ENCODE assay signal across 22 cellular contexts in the genomic region with DNA sequence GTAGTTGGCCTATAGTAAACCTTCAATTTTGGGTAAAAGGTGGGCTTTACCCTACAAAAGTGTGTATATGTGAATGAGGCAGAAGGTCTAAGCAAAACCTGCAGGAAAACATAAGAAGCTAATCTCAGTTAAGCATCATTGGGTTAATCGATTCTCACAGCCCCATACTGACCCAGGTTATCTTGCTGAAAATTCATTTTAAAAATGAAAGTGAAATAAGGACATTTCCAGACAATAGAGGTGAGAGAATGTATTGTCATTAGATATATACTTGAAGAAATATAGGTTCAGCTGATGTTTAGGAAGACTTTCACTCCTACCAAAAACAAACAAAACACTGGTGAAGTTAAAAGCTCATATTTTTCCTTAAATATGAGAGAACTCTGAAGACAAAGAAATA.
DNase-seq lines count a peak whose midpoint lies in the region; ATAC-seq lines count a peak whose summit lies in the region.
"Had no signal": no experiment of that assay in that cellular context is flagged by ENCODE, and none has a peak within 500 bp of the region (broad histone marks: within the 10 kb centered on the region; RNA-seq: fewer than 3 reads in every experiment).

No MANE protein-coding gene starts in this region.

- H3K27ac ChIP-seq in naive thymus-derived CD4-positive, alpha-beta T cell (ENCODE audit: low read depth, low read length) = no peak overlapping the region
- H3K27ac ChIP-seq: SK-N-MC had no signal

- H3K9me3 ChIP-seq in naive thymus-derived CD4-positive, alpha-beta T cell (ENCODE audit: control insufficient read depth in 2 of 3, low read length in 3 of 3) = no peaks in the 10 kb centered on the region

- CTCF ChIA-PET in activated CD4-positive, alpha-beta T cell treated with anti-CD3 and anti-CD28 coated beads for 36 hours (lab: Charles Lee) = interaction anchor here (0.8 kb wide), 1 partner anchor 23 kb away, joined by 3 read pairs; no protein-coding TSS in a partner anchor
- CTCF ChIA-PET in naive thymus-derived CD4-positive, alpha-beta T cell (lab: Charles Lee) = no interaction called here

- peaks cover 2% of the 10 kb centered on the region for H3K27me3 Mint-ChIP-seq in activated CD4-positive, alpha-beta T cell treated with anti-CD3 and anti-CD28 coated beads for 36 hours
- H3K27me3 Mint-ChIP-seq in stimulated activated naive CD8-positive, alpha-beta T cell treated with anti-CD3 and anti-CD28 coated beads, Interleukin-15, Interleukin-2, amounts not matched to agents 100 ng/mL and 50 ng/mL, for 24 hours = no peaks in the 10 kb centered on the region
- H3K27me3 Mint-ChIP-seq in T-helper 2 cell treated with Interferon-gamma antibody and Interleukin-4, amounts not matched to agents 5 μg/mL and 100 μg/mL, for 36 hours (ENCODE audit: low read depth) = peaks cover 16% of the 10 kb centered on the region
- peaks cover 0 to 22% (median 5%) of the 10 kb centered on the region in 5 donors for H3K27me3 Mint-ChIP-seq in naive thymus-derived CD4-positive, alpha-beta T cell

- peak overlapping the region; percentile 9 for H3K27ac Mint-ChIP-seq in activated CD4-positive, alpha-beta T cell treated with anti-CD3 and anti-CD28 coated beads for 36 hours
- H3K27ac Mint-ChIP-seq in stimulated activated naive CD8-positive, alpha-beta T cell treated with anti-CD3 and anti-CD28 coated beads, Interleukin-15, Interleukin-2, amounts not matched to agents 100 ng/mL and 50 ng/mL, for 24 hours = peak overlapping the region; percentile 21
- H3K27ac Mint-ChIP-seq in T-helper 2 cell treated with Interferon-gamma antibody and Interleukin-4, amounts not matched to agents 5 μg/mL and 100 μg/mL, for 36 hours = peak overlapping the region; percentile 60
- peak overlapping the region in 1 of 9 donors; percentile 34 for H3K27ac Mint-ChIP-seq in naive thymus-derived CD4-positive, alpha-beta T cell
- H3K27ac Mint-ChIP-seq: B cell, H9 had no signal

- H3K36me3 Mint-ChIP-seq in activated CD4-positive, alpha-beta T cell treated with anti-CD3 and anti-CD28 coated beads for 36 hours (ENCODE audit: low read depth) = no peaks in the 10 kb centered on the region
- no peaks in the 10 kb centered on the region for H3K36me3 Mint-ChIP-seq in stimulated activated naive CD8-positive, alpha-beta T cell treated with anti-CD3 and anti-CD28 coated beads, Interleukin-15, Interleukin-2, amounts not matched to agents 100 ng/mL and 50 ng/mL, for 24 hours (ENCODE audit: low read depth)
- H3K36me3 Mint-ChIP-seq in T-helper 2 cell treated with Interferon-gamma antibody and Interleukin-4, amounts not matched to agents 5 μg/mL and 100 μg/mL, for 36 hours (ENCODE audit: low read depth) = peaks cover 7% of the 10 kb centered on the region
- peaks cover 0 to 28% (median 4%) of the 10 kb centered on the region in 5 donors for H3K36me3 Mint-ChIP-seq in naive thymus-derived CD4-positive, alpha-beta T cell

- peaks cover 6% of the 10 kb centered on the region for H3K4me1 Mint-ChIP-seq in activated CD4-positive, alpha-beta T cell treated with anti-CD3 and anti-CD28 coated beads for 36 hours
- H3K4me1 Mint-ChIP-seq in stimulated activated naive CD8-positive, alpha-beta T cell treated with anti-CD3 and anti-CD28 coated beads, Interleukin-15, Interleukin-2, amounts not matched to agents 100 ng/mL and 50 ng/mL, for 24 hours (ENCODE audit: low read depth) = peaks cover 7% of the 10 kb centered on the region
- H3K4me1 Mint-ChIP-seq in T-helper 2 cell treated with Interferon-gamma antibody and Interleukin-4, amounts not matched to agents 5 μg/mL and 100 μg/mL, for 36 hours (ENCODE audit: low read depth) = peaks cover 12% of the 10 kb centered on the region
- peaks cover 0 to 12% (median 7%) of the 10 kb centered on the region in 7 donors for H3K4me1 Mint-ChIP-seq in naive thymus-derived CD4-positive, alpha-beta T cell
- H3K4me1 Mint-ChIP-seq: B cell had no signal

- intact Hi-C loops in activated CD4-positive, alpha-beta T cell treated with anti-CD3 and anti-CD28 coated beads for 36 hours (cut with DNase I, micrococcal nuclease) = no loop called here
- intact Hi-C loops in naive thymus-derived CD4-positive, alpha-beta T cell (cut with micrococcal nuclease) = no loop called here

- no peaks in the 10 kb centered on the region for H3K27me3 ChIP-seq in naive thymus-derived CD4-positive, alpha-beta T cell (ENCODE audit: control insufficient read depth in 2 of 2, insufficient read depth in 2 of 2, low read length in 2 of 2)

- H3K9me3 Mint-ChIP-seq in activated CD4-positive, alpha-beta T cell treated with anti-CD3 and anti-CD28 coated beads for 36 hours (ENCODE audit: low read depth) = peaks cover 11% of the 10 kb centered on the region
- H3K9me3 Mint-ChIP-seq in stimulated activated naive CD8-positive, alpha-beta T cell treated with anti-CD3 and anti-CD28 coated beads, Interleukin-15, Interleukin-2, amounts not matched to agents 100 ng/mL and 50 ng/mL, for 24 hours = peaks cover 3% of the 10 kb centered on the region
- peaks cover 30% of the 10 kb centered on the region for H3K9me3 Mint-ChIP-seq in T-helper 2 cell treated with Interferon-gamma antibody and Interleukin-4, amounts not matched to agents 5 μg/mL and 100 μg/mL, for 36 hours
- peaks cover 6 to 33% (median 10%) of the 10 kb centered on the region in 11 donors for H3K9me3 Mint-ChIP-seq in naive thymus-derived CD4-positive, alpha-beta T cell

- DNase-seq in activated CD4-positive, alpha-beta T cell treated with anti-CD3 and anti-CD28 coated beads for 36 hours = no peak
- no peak for DNase-seq in activated CD4-positive, alpha-beta T cell treated with anti-CD3 and anti-CD28 coated beads, Interleukin-2, amount 50 U/mL, for 1 hour
- no peak for DNase-seq in stimulated activated naive CD8-positive, alpha-beta T cell treated with anti-CD3 and anti-CD28 coated beads, Interleukin-15, Interleukin-2, amounts not matched to agents 100 U/mL and 50 U/mL, for 24 hours
- DNase-seq in T-helper 2 cell treated with Interferon-gamma antibody and Interleukin-4, amounts not matched to agents 5 μg/mL and 100 μg/mL, for 36 hours (ENCODE audit: low spot score) = no peak
- DNase-seq in naive thymus-derived CD4-positive, alpha-beta T cell = no peak
- DNase-seq in SW 1271 (lab: John Stamatoyannopoulos, UW) = no peak
- DNase-seq: 8988T; DMS153; H9; IMR-90; Kasumi-1; NCI-H1092 treated with DMSO at 0.1 percent for 48 hours; NCI-H146; NCI-H2029 treated with DMSO at 0.1 percent for 48 hours; NCI-H2171; NCI-H446 treated with DMSO at 0.1 percent for 48 hours; NK-92 treated with Interleukin-12 subunit alpha and Interleukin-12 subunit beta, amount 100 ng/mL, for 24 hours; SHP77 had no signal

- H3K4me3 ChIP-seq in naive thymus-derived CD4-positive, alpha-beta T cell (ENCODE audit: low read length) = no peak overlapping the region
- H3K4me3 ChIP-seq: SK-N-MC had no signal

- ATAC-seq in activated CD4-positive, alpha-beta T cell treated with anti-CD3 and anti-CD28 coated beads for 36 hours = no peak
- ATAC-seq in stimulated activated naive CD8-positive, alpha-beta T cell treated with anti-CD3 and anti-CD28 coated beads, Interleukin-15, Interleukin-2, amounts not matched to agents 100 U/mL and 50 U/mL, for 24 hours = no peak
- ATAC-seq in naive thymus-derived CD4-positive, alpha-beta T cell = no peak
- no peak for ATAC-seq in GM21528 (IDR thresholded peaks at IDR 0.05; ENCODE audit: low FRiP score, unreplicated experiment)

- H3K4me3 Mint-ChIP-seq in activated CD4-positive, alpha-beta T cell treated with anti-CD3 and anti-CD28 coated beads for 36 hours = no peak overlapping the region
- H3K4me3 Mint-ChIP-seq in stimulated activated naive CD8-positive, alpha-beta T cell treated with anti-CD3 and anti-CD28 coated beads, Interleukin-15, Interleukin-2, amounts not matched to agents 100 ng/mL and 50 ng/mL, for 24 hours = no peak overlapping the region
- peak overlapping the region; percentile 58 for H3K4me3 Mint-ChIP-seq in T-helper 2 cell treated with Interferon-gamma antibody and Interleukin-4, amounts not matched to agents 5 μg/mL and 100 μg/mL, for 36 hours
- peak overlapping the region in 6 of 10 donors; percentile 6 to 70 (median 32) for H3K4me3 Mint-ChIP-seq in naive thymus-derived CD4-positive, alpha-beta T cell
- H3K4me3 Mint-ChIP-seq: B cell, H9 had no signal

- no peaks in the 10 kb centered on the region for H3K4me1 ChIP-seq in naive thymus-derived CD4-positive, alpha-beta T cell (ENCODE audit: control insufficient read depth in 2 of 2, insufficient read depth in 2 of 2, low read length in 2 of 2)

- no peaks in the 10 kb centered on the region for H3K36me3 ChIP-seq in naive thymus-derived CD4-positive, alpha-beta T cell (ENCODE audit: control insufficient read depth in 2 of 3, insufficient read depth in 3 of 3, low read length in 3 of 3)

- POLR2A ChIA-PET in activated CD4-positive, alpha-beta T cell treated with anti-CD3 and anti-CD28 coated beads for 36 hours (lab: Charles Lee) = no interaction called here
- POLR2A ChIA-PET in naive thymus-derived CD4-positive, alpha-beta T cell (lab: Charles Lee) = no interaction called here

Comparison
In these comparisons a context has a peak if more than half of its experiments do, and no peak if none do; other contexts are left out.
1. H3K4me3 Mint-ChIP-seq: peak in T-helper 2 cell treated with Interferon-gamma antibody and Interleukin-4, amounts not matched to agents 5 μg/mL and 100 μg/mL, for 36 hours (single experiment) and naive thymus-derived CD4-positive, alpha-beta T cell (6 of 10); none in activated CD4-positive, alpha-beta T cell treated with anti-CD3 and anti-CD28 coated beads for 36 hours (single experiment) and stimulated activated naive CD8-positive, alpha-beta T cell treated with anti-CD3 and anti-CD28 coated beads, Interleukin-15, Interleukin-2, amounts not matched to agents 100 ng/mL and 50 ng/mL, for 24 hours (single experiment).